Comparison of ENCODE assay signal across 1 cellular context in genomic region chr14:22820731-22821130, GRCh38.
TF ChIP-seq lines count a peak whose summit lies in the region.

No MANE protein-coding gene starts in this region.

TF ChIP-seq in HepG2, 621 proteins besides CTCF, POLR2A, EP300 and RAD21:
- TF ChIP-seq ZBTB39 (CRISPR knock-in tag; IDR thresholded peaks at IDR 0.05): 0 out of 2 replicates have a peak, but pooled peaks have one; percentile 33
- 0 out of 2 replicates have a peak, but pooled peaks have one; percentile 13 for TF ChIP-seq SIN3A (IDR thresholded peaks at IDR 0.05; ENCODE audit: borderline replicate concordance, low read depth, low read length)
- 0 out of 2 replicates have a peak, but pooled peaks have one; percentile 6 for TF ChIP-seq ZNF619 (CRISPR knock-in tag; IDR thresholded peaks at IDR 0.05)
- no peak for TF ChIP-seq ZBTB46 (CRISPR knock-in tag; IDR thresholded peaks at IDR 0.05; ENCODE audit: borderline replicate concordance)
- TF ChIP-seq RNF219 (CRISPR knock-in tag; IDR thresholded peaks at IDR 0.05): no peak
- TF ChIP-seq ZNF576 (CRISPR knock-in tag; IDR thresholded peaks at IDR 0.05): no peak
- 0 out of 2 replicates have a peak, but pooled peaks have one; percentile 2 for TF ChIP-seq TEF (CRISPR knock-in tag; IDR thresholded peaks at IDR 0.05)
- TF ChIP-seq KLF13 (CRISPR knock-in tag; IDR thresholded peaks at IDR 0.05): 0 out of 2 replicates have a peak, but pooled peaks have one; percentile 1
- no peak for TF ChIP-seq LCORL (IDR thresholded peaks at IDR 0.05)
- peak; percentile 14; the same call in 1 of the 2 replicates for TF ChIP-seq LCORL (CRISPR knock-in tag; IDR thresholded peaks at IDR 0.05)
- no peak for TF ChIP-seq HNRNPLL (IDR thresholded peaks at IDR 0.05; ENCODE audit: low read depth, low read length, poor library complexity, severe bottlenecking)
- no peak for TF ChIP-seq CBFB (CRISPR knock-in tag; IDR thresholded peaks at IDR 0.05)
- TF ChIP-seq ZNF782 (CRISPR knock-in tag; IDR thresholded peaks at IDR 0.05; ENCODE audit: borderline replicate concordance): no peak
- no peak for TF ChIP-seq BRD4 (CRISPR knock-in tag; IDR thresholded peaks at IDR 0.05)
- TF ChIP-seq FOXP1 (IDR thresholded peaks at IDR 0.05): no peak
- TF ChIP-seq FOXP1 (CRISPR knock-in tag; IDR thresholded peaks at IDR 0.05): no peak
- 0 out of 2 replicates have a peak, but pooled peaks have one; percentile 30 for TF ChIP-seq PHF20 (CRISPR knock-in tag; IDR thresholded peaks at IDR 0.05)
- TF ChIP-seq PAF1 (CRISPR knock-in tag; IDR thresholded peaks at IDR 0.05): no peak
- TF ChIP-seq ZMYM2 (CRISPR knock-in tag; IDR thresholded peaks at IDR 0.05): 0 out of 2 replicates have a peak, but pooled peaks have one; percentile 6
- no peak for TF ChIP-seq ZNF383 (CRISPR knock-in tag; IDR thresholded peaks at IDR 0.05; ENCODE audit: borderline replicate concordance)
- 0 out of 2 replicates have a peak, but pooled peaks have one; percentile 21 for TF ChIP-seq CBX2 (IDR thresholded peaks at IDR 0.05; ENCODE audit: low read depth, low read length)
- TF ChIP-seq CBX2 (CRISPR knock-in tag; IDR thresholded peaks at IDR 0.05; ENCODE audit: low read depth): no peak
- no peak for TF ChIP-seq ZBTB49 (CRISPR knock-in tag; IDR thresholded peaks at IDR 0.05; ENCODE audit: borderline replicate concordance)
- TF ChIP-seq ARID2 (CRISPR knock-in tag; IDR thresholded peaks at IDR 0.05; ENCODE audit: borderline replicate concordance): no peak
- TF ChIP-seq MTF2 (CRISPR knock-in tag; IDR thresholded peaks at IDR 0.05; ENCODE audit: borderline replicate concordance): 0 out of 2 replicates have a peak, but pooled peaks have one; percentile 20
- no peak for TF ChIP-seq NFE2L1 (CRISPR knock-in tag; IDR thresholded peaks at IDR 0.05; ENCODE audit: borderline replicate concordance)
TF ChIP-seq in HepG2: peak in this region for 10.
